8 cellular contexts compared by ENCODE assay signal in the genomic region with DNA sequence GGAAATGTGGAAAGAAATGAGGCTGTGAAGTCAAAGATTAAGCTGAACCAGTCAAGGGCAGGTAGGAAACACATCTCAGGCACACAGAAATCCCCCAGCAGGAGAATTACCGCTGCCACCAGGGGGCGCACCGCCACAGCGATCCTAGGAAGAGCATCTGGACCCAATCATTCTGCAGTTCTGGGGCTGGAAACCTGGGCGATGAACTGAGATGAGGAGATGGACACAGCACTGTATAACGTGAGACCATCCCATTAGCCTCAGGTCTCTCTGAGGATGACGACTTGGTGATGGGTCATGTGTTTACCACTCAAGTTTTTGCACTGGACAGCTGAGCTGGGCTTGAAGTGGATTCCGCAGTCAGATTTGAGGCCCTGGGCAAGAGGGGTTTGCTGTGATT. TPM values are rescaled to one million over a fixed set of nuclear protein-coding genes. Genes with fewer than 3 reads are reported as not detected.
A peak's percentile ranks its signal among the peaks of the same experiment; 100 is the strongest.
DNase-seq lines count a peak whose midpoint lies in the region; ATAC-seq and TF ChIP-seq lines count a peak whose summit lies in the region.

No MANE protein-coding gene starts in this region.

- H3K27me3 ChIP-seq in endodermal cell (ENCODE audit: control insufficient read depth, insufficient read depth, low read length, poor library complexity, severe bottlenecking): no peaks in the 10 kb centered on the region

- ATAC-seq in GM21529 (IDR thresholded peaks at IDR 0.05; ENCODE audit: unreplicated experiment) (peak; percentile 75), mucosa of descending colon (peak; percentile 87), HG03457 (IDR thresholded peaks at IDR 0.05; ENCODE audit: unreplicated experiment) (no peak)
- peak; percentile 57 for ATAC-seq in activated CD4-positive, alpha-beta T cell treated with anti-CD3 and anti-CD28 coated beads for 36 hours

- TF ChIP-seq CTCF in CD14-positive monocyte (IDR thresholded peaks at IDR 0.05) (peak; percentile 95), endodermal cell (conservative IDR thresholded peaks at IDR 0.05) (peak; percentile 96), mucosa of descending colon (IDR thresholded peaks at IDR 0.05) (peak; percentile 75)

- no peaks in the 10 kb centered on the region for H3K9me3 ChIP-seq in endodermal cell (ENCODE audit: control insufficient read depth, low read length)
- H3K9me3 ChIP-seq in mucosa of descending colon: no peaks in the 10 kb centered on the region

- H3K27ac Mint-ChIP-seq in CD14-positive monocyte (no peak overlapping the region), endodermal cell (no peak overlapping the region)
- H3K27ac Mint-ChIP-seq in activated CD4-positive, alpha-beta T cell treated with anti-CD3 and anti-CD28 coated beads for 36 hours: no peak overlapping the region

- H3K9me3 Mint-ChIP-seq in CD14-positive monocyte (peaks cover 0 to 4% (median 3%) of the 10 kb centered on the region in 7 donors), endodermal cell (no peaks in the 10 kb centered on the region)
- H3K9me3 Mint-ChIP-seq in activated CD4-positive, alpha-beta T cell treated with anti-CD3 and anti-CD28 coated beads for 36 hours (ENCODE audit: low read depth): no peaks in the 10 kb centered on the region

- no peaks in the 10 kb centered on the region for H3K4me1 Mint-ChIP-seq in CD14-positive monocyte
- H3K4me1 Mint-ChIP-seq in activated CD4-positive, alpha-beta T cell treated with anti-CD3 and anti-CD28 coated beads for 36 hours: no peaks in the 10 kb centered on the region
- H3K4me1 Mint-ChIP-seq in endodermal cell: no peaks in the 10 kb centered on the region

- peaks cover 7 to 17% (median 13%) of the 10 kb centered on the region in 3 donors for H3K27me3 Mint-ChIP-seq in CD14-positive monocyte (ENCODE audit: low read depth in 3 of 3)
- H3K27me3 Mint-ChIP-seq in activated CD4-positive, alpha-beta T cell treated with anti-CD3 and anti-CD28 coated beads for 36 hours: peaks cover 28% of the 10 kb centered on the region
- peaks cover 12% of the 10 kb centered on the region for H3K27me3 Mint-ChIP-seq in endodermal cell (ENCODE audit: insufficient read depth)

- POLR2A ChIA-PET in activated CD4-positive, alpha-beta T cell treated with anti-CD3 and anti-CD28 coated beads for 36 hours (lab: Charles Lee): no interaction called here

- H3K4me1 ChIP-seq in endodermal cell (ENCODE audit: control insufficient read depth, insufficient read depth, low read length) (no peaks in the 10 kb centered on the region), mucosa of descending colon (ENCODE audit: low read depth) (no peaks in the 10 kb centered on the region)

- WGBS in endodermal cell (ENCODE audit: insufficient coverage in 1 of 2, insufficient read length in 1 of 2), 2 experiments: 18 to 21% methylated on average over 8 of the region's 8 CpGs

- DNase-seq in CD14-positive monocyte (ENCODE audit: low spot score) (peak; percentile 69), NCI-H2227 (lab: John Stamatoyannopoulos, UW; ENCODE audit: unreplicated experiment) (peak; percentile 71), endodermal cell (peak; percentile 96), mucosa of descending colon (peak; percentile 65 to 88 (median 88))
- DNase-seq in activated CD4-positive, alpha-beta T cell treated with anti-CD3 and anti-CD28 coated beads for 36 hours: peak; percentile 84
- peak; percentile 51 for DNase-seq in stimulated activated CD8-positive, alpha-beta memory T cell treated with anti-CD3 and anti-CD28 coated beads, Interleukin-7, amount 100 ng/mL, for 24 hours (ENCODE audit: low read depth)

- intact Hi-C loops in CD14-positive monocyte (cut with micrococcal nuclease) (loop anchor here (2.0 to 5.0 kb wide), 3 partner anchors 377 to 456 kb away; no protein-coding TSS in a partner anchor), mucosa of descending colon (cut with DNase I, micrococcal nuclease) (loop anchor here (2.0 to 10.0 kb wide), 3 partner anchors 369 to 459 kb away; no protein-coding TSS in a partner anchor)
- intact Hi-C loops in activated CD4-positive, alpha-beta T cell treated with anti-CD3 and anti-CD28 coated beads for 36 hours (cut with DNase I, micrococcal nuclease): loop anchor here (1.0 to 10.0 kb wide), 3 partner anchors 377 to 571 kb away; no protein-coding TSS in a partner anchor

- no peak overlapping the region for H3K4me3 Mint-ChIP-seq in CD14-positive monocyte
- H3K4me3 Mint-ChIP-seq in activated CD4-positive, alpha-beta T cell treated with anti-CD3 and anti-CD28 coated beads for 36 hours: no peak overlapping the region
- no peak overlapping the region for H3K4me3 Mint-ChIP-seq in endodermal cell

- CTCF ChIA-PET in activated CD4-positive, alpha-beta T cell treated with anti-CD3 and anti-CD28 coated beads for 36 hours (lab: Charles Lee): interaction anchor here (0.7 to 4.1 kb wide), 13 partner anchors 10 to 458 kb away, joined by 3 to 31 read pairs (median 4); no protein-coding TSS in a partner anchor

- H3K36me3 ChIP-seq in endodermal cell (ENCODE audit: control insufficient read depth, insufficient read depth, low read length) (no peaks in the 10 kb centered on the region), mucosa of descending colon (ENCODE audit: low read depth) (no peaks in the 10 kb centered on the region)

- H3K27ac ChIP-seq in endodermal cell (ENCODE audit: low read depth, low read length): no peak overlapping the region

- H3K36me3 Mint-ChIP-seq in CD14-positive monocyte (no peaks in the 10 kb centered on the region), endodermal cell (ENCODE audit: low read depth) (no peaks in the 10 kb centered on the region)
- no peaks in the 10 kb centered on the region for H3K36me3 Mint-ChIP-seq in activated CD4-positive, alpha-beta T cell treated with anti-CD3 and anti-CD28 coated beads for 36 hours (ENCODE audit: low read depth)

- H3K9ac ChIP-seq in endodermal cell (ENCODE audit: extremely low read depth, low read length, poor library complexity, severe bottlenecking): no peak overlapping the region

- H3K4me3 ChIP-seq in endodermal cell (ENCODE audit: low read length): no peak overlapping the region
- no peak overlapping the region for H3K4me3 ChIP-seq in mucosa of descending colon

RNA-seq across cellular contexts. Expression of gene SLC24A3, which starts 6.4 kb away (rescaled TPM):
- under 1 TPM in 1 of 2 donors, not detected in 1; 0.08 TPM for polyA plus RNA-seq in CD14-positive monocyte
- not detected for total RNA-seq in activated CD4-positive, alpha-beta T cell treated with anti-CD3 and anti-CD28 coated beads for 36 hours
- total RNA-seq in endodermal cell: 1 to 10 TPM; 1.5 to 1.8 TPM
- 1.2 TPM for polyA plus RNA-seq in endodermal cell (2013, experiment 1 of 2)
- polyA plus RNA-seq in endodermal cell (2013, experiment 2 of 2): 1.0 TPM
- 10 to 100 TPM in 1 of 3 donors, 1 to 10 TPM in 2; 4.3 to 34.9 (median 5.7) TPM for total RNA-seq in mucosa of descending colon
